In the genomic region with DNA sequence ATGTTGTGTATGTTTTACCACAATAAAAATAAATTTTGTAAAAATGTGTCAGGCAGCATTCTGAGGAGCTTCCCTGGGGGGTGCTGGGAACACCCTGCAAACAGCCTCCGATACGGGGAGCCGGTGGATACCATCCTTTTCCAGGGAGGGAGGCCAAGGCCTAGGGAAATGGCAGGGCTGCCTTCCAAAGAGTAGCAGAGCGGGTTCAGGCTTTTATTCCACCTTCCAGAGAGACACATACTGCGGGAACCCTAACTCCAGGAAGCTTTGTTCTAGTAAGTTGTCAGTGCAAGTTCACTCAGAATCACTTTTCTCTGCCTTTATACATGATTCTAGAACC, we compare ENCODE assay signal across 7 cellular contexts. TPM values are rescaled to one million over a fixed set of nuclear protein-coding genes. Genes with fewer than 3 reads are reported as not detected.
DNase-seq lines count a peak whose midpoint lies in the region; ATAC-seq and TF ChIP-seq lines count a peak whose summit lies in the region.

No MANE protein-coding gene starts in this region.

- H3K36me3 ChIP-seq in cardiac muscle cell: no peaks in the 10 kb centered on the region
- H3K36me3 ChIP-seq in prostate gland: no peaks in the 10 kb centered on the region

- TF ChIP-seq CTCF in cardiac muscle cell (IDR thresholded peaks at IDR 0.05; ENCODE audit: low read depth, low read length): no peak
- no peak for TF ChIP-seq CTCF in prostate gland (IDR thresholded peaks at IDR 0.05)

- ATAC-seq in activated T-cell treated with anti-CD3 and anti-CD28 coated beads, Interleukin-2, amount 50 U/mL, for 72 hours (replicated peaks in 1 of 2): no peak
- ATAC-seq in HG02678 (IDR thresholded peaks at IDR 0.05; ENCODE audit: unreplicated experiment): no peak
- ATAC-seq in GM18873 (IDR thresholded peaks at IDR 0.05; ENCODE audit: low FRiP score, unreplicated experiment): no peak

- no peaks in the 10 kb centered on the region for H3K27me3 ChIP-seq in cardiac muscle cell
- no peaks in the 10 kb centered on the region for H3K27me3 ChIP-seq in prostate gland (replicated peaks; ENCODE audit: insufficient read depth)

- no peaks in the 10 kb centered on the region for H3K9me3 Mint-ChIP-seq in IgD-negative memory B cell
- peaks cover 5 to 8% of the 10 kb centered on the region in 2 donors for H3K9me3 Mint-ChIP-seq in activated T-cell treated with anti-CD3 and anti-CD28 coated beads, Interleukin-2, amount 50 U/mL, for 72 hours

- no peaks in the 10 kb centered on the region for H3K36me3 Mint-ChIP-seq in IgD-negative memory B cell
- peaks cover 5 to 12% of the 10 kb centered on the region in 2 donors for H3K36me3 Mint-ChIP-seq in activated T-cell treated with anti-CD3 and anti-CD28 coated beads, Interleukin-2, amount 50 U/mL, for 72 hours (ENCODE audit: insufficient read depth in 2 of 2)

- H3K27ac Mint-ChIP-seq in IgD-negative memory B cell: peak overlapping the region; percentile 91 to 97 (median 94)
- H3K27ac Mint-ChIP-seq in activated T-cell treated with anti-CD3 and anti-CD28 coated beads, Interleukin-2, amount 50 U/mL, for 72 hours: peak overlapping the region; percentile 96

- H3K9me3 ChIP-seq in cardiac muscle cell (ENCODE audit: low read depth): no peaks in the 10 kb centered on the region
- H3K9me3 ChIP-seq in prostate gland: no peaks in the 10 kb centered on the region

- peak; percentile 21 for DNase-seq in DMS53 treated with DMSO at 0.1 percent for 48 hours (lab: John Stamatoyannopoulos, UW; ENCODE audit: unreplicated experiment)
- no peak for DNase-seq in activated T-cell treated with anti-CD3 and anti-CD28 coated beads, Interleukin-2, amount 50 U/mL, for 72 hours
- peak in 1 of 2 donors; percentile 48 for DNase-seq in cardiac muscle cell (ENCODE audit: low read depth in 1 of 2, low spot score in 1 of 2)
- peak; percentile 37 for DNase-seq in prostate gland (ENCODE audit: low spot score)

- WGBS in prostate gland: 9% methylated on average over 5 of the region's 5 CpGs

- H3K4me1 ChIP-seq in cardiac muscle cell (ENCODE audit: low read depth) (peaks cover 19% of the 10 kb centered on the region), prostate gland (replicated peaks) (no peaks in the 10 kb centered on the region)

- TF ChIP-seq POLR2A in prostate gland (IDR thresholded peaks at IDR 0.05): no peak

- H3K27ac ChIP-seq in cardiac muscle cell (peak overlapping the region; percentile 98), prostate gland (peak overlapping the region; percentile 98)

- peak overlapping the region; percentile 35 for H3K4me3 ChIP-seq in cardiac muscle cell
- peak overlapping the region; percentile 91 to 92 for H3K4me3 ChIP-seq in prostate gland

- intact Hi-C loops in prostate gland (cut with DNase I): loop anchor here (10.0 kb wide), 1 partner anchor 72 kb away; no protein-coding TSS in a partner anchor

- H3K27me3 Mint-ChIP-seq in IgD-negative memory B cell: no peaks in the 10 kb centered on the region
- peaks cover 9% of the 10 kb centered on the region for H3K27me3 Mint-ChIP-seq in activated T-cell treated with anti-CD3 and anti-CD28 coated beads, Interleukin-2, amount 50 U/mL, for 72 hours (ENCODE audit: low read depth)

- H3K4me1 Mint-ChIP-seq in IgD-negative memory B cell: peaks cover 21 to 30% (median 27%) of the 10 kb centered on the region in 3 donors
- H3K4me1 Mint-ChIP-seq in activated T-cell treated with anti-CD3 and anti-CD28 coated beads, Interleukin-2, amount 50 U/mL, for 72 hours (ENCODE audit: low read depth): peaks cover 47% of the 10 kb centered on the region

- peak overlapping the region; percentile 85 to 98 (median 94) for H3K4me3 Mint-ChIP-seq in IgD-negative memory B cell
- H3K4me3 Mint-ChIP-seq in activated T-cell treated with anti-CD3 and anti-CD28 coated beads, Interleukin-2, amount 50 U/mL, for 72 hours: peak overlapping the region; percentile 87 to 98

RNA-seq across cellular contexts. Expression of gene TP53BP2, which starts 0.9 kb away (rescaled TPM):
- polyA plus RNA-seq in IgD-negative memory B cell: 15.2 TPM
- 10 to 100 TPM; 54.6 to 58.1 TPM for total RNA-seq in activated T-cell treated with anti-CD3 and anti-CD28 coated beads, Interleukin-2, amount 50 U/mL, for 72 hours
- total RNA-seq in cardiac muscle cell: 69.9 and 93.5 TPM in 2 replicates
- 36.8 and 54.8 TPM in 2 replicates for polyA plus RNA-seq in cardiac muscle cell
- total RNA-seq in prostate gland: 100 to 1,000 TPM in 1 of 2 donors, 10 to 100 TPM in 1; 28.0 to 103 TPM

Comparison
In these comparisons a context has a peak if more than half of its experiments do, and no peak if none do; other contexts are left out.
1. DNase-seq: peak in DMS53 treated with DMSO at 0.1 percent for 48 hours (single experiment) and prostate gland (single experiment); none in activated T-cell treated with anti-CD3 and anti-CD28 coated beads, Interleukin-2, amount 50 U/mL, for 72 hours (0 of 2).